Comparison of ENCODE assay signal across 8 cellular contexts in genomic region chr13:78609464-78610205, GRCh38. TPM values are rescaled to one million over a fixed set of nuclear protein-coding genes. Genes with fewer than 3 reads are reported as not detected.
DNase-seq lines count a peak whose midpoint lies in the region; ATAC-seq and TF ChIP-seq lines count a peak whose summit lies in the region.

No MANE protein-coding gene starts in this region.

- TF ChIP-seq CTCF in dorsolateral prefrontal cortex (IDR thresholded peaks at IDR 0.05 in 54 of 56, conservative IDR thresholded peaks at IDR 0.05 in 2 of 56; ENCODE audit: low read depth in 1 of 56, partially characterized antibody in 56 of 56): no peak

- DNase-seq in AG08396 (ENCODE audit: low spot score) (peak; percentile 39), dorsolateral prefrontal cortex (no peak), HuH-7 (ENCODE audit: low spot score) (no peak), NCI-H345 (lab: John Stamatoyannopoulos, UW) (no peak)

- intact Hi-C loops in dorsolateral prefrontal cortex (cut with DNase I): no loop called here

- no peak overlapping the region for H3K9ac ChIP-seq in HUES48 (ENCODE audit: low read depth, low read length)
- no peak overlapping the region for H3K9ac ChIP-seq in muscle layer of colon (ENCODE audit: low read length)

- no peak for ATAC-seq in GM21723 (IDR thresholded peaks at IDR 0.05; ENCODE audit: unreplicated experiment)
- no peak for ATAC-seq in HG03520 (IDR thresholded peaks at IDR 0.05; ENCODE audit: unreplicated experiment)

- peaks cover 40% of the 10 kb centered on the region for H3K4me1 ChIP-seq in HUES48 (ENCODE audit: control insufficient read depth, insufficient read depth, low read length)
- H3K4me1 ChIP-seq in muscle layer of colon (ENCODE audit: insufficient read depth, low read length): peaks cover 26% of the 10 kb centered on the region

- H3K4me3 ChIP-seq in HUES48 (ENCODE audit: low read depth, low read length) (peak overlapping the region; percentile 61), dorsolateral prefrontal cortex (peak overlapping the region in 53 of 59 donors; percentile 1 to 62 (median 34)), muscle layer of colon (ENCODE audit: low read depth in 1 of 2, low read length in 2 of 2) (peak overlapping the region; percentile 36 to 45)

- H3K27ac ChIP-seq in HUES48 (ENCODE audit: low read depth, low read length): no peak overlapping the region
- H3K27ac ChIP-seq in dorsolateral prefrontal cortex: no peak overlapping the region
- no peak overlapping the region for H3K27ac ChIP-seq in muscle layer of colon (ENCODE audit: low read depth, low read length)

- H3K27me3 ChIP-seq in HUES48 (ENCODE audit: control insufficient read depth, insufficient read depth, low read length) (peaks cover 80% of the 10 kb centered on the region), dorsolateral prefrontal cortex (peaks cover 7 to 60% (median 54%) of the 10 kb centered on the region in 45 donors), muscle layer of colon (ENCODE audit: control insufficient read depth in 1 of 2, insufficient read depth in 2 of 2, low read length in 2 of 2) (peaks cover 58 to 61% of the 10 kb centered on the region in 2 donors)

- H3K36me3 ChIP-seq in HUES48 (ENCODE audit: control insufficient read depth, insufficient read depth, low read length) (0 out of 2 replicates have a peak, but pooled peaks cover 2% of the 10 kb centered on the region), muscle layer of colon (ENCODE audit: insufficient read depth, low read length) (no peaks in the 10 kb centered on the region)

- H3K9me3 ChIP-seq in HUES48 (ENCODE audit: control insufficient read depth, insufficient read depth, low read length) (no peaks in the 10 kb centered on the region), muscle layer of colon (ENCODE audit: low read length) (peaks cover 5% of the 10 kb centered on the region)

RNA-seq across cellular contexts. Expression of gene POU4F1, which starts 6.3 kb away (rescaled TPM):
- total RNA-seq in dorsolateral prefrontal cortex: under 1 TPM in 47 of 120 experiments, not detected in 73; 0.09 to 0.34 (median 0.15) TPM

RNA-seq across cellular contexts. Expression of gene OBI1, which starts 49.3 kb away (rescaled TPM):
- 10 to 100 TPM in 113 of 120 experiments, 1 to 10 TPM in 7; 6.2 to 20.5 (median 14.8) TPM for total RNA-seq in dorsolateral prefrontal cortex
